1 cellular context compared by ENCODE assay signal in the genomic region with DNA sequence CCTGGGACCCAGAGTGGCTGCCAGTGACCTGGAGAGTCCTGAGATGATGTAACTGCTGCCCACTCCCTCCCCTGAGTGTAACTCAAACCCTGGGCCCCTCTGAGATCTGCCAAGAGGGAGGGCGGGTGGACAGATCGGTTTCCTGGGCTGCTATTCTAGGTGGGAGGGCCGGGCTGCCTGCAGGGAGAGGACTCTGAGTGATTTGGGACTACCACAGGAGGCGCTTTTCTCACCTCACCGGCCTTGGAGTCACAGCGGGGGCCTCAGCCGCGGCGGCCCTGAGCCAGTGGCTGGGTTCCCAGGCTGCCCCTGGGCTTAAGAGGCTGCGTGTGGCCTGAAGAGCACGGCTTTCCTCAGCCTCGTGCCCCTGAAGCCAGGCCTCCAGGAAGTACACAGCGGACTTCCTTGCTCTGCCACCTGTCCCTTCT.
TF ChIP-seq lines count a peak whose summit lies in the region.

No MANE protein-coding gene starts in this region.

TF ChIP-seq in HEK293, 187 proteins besides CTCF, POLR2A, EP300 and RAD21 (continued from another document):
- TF ChIP-seq ZNF221 (tag by site-specific recombination; IDR thresholded peaks at IDR 0.05; ENCODE audit: borderline replicate concordance) (no peak), ZNF48 (tag by site-specific recombination; IDR thresholded peaks at IDR 0.05) (no peak), ZNF626 (tag by site-specific recombination; IDR thresholded peaks at IDR 0.05) (no peak), ZNF114 (tag by site-specific recombination; IDR thresholded peaks at IDR 0.05) (no peak), IKZF3 (tag by site-specific recombination; IDR thresholded peaks at IDR 0.05) (0 out of 2 replicates have a peak, but pooled peaks have one; percentile 27), SALL2 (tag by site-specific recombination; IDR thresholded peaks at IDR 0.05; ENCODE audit: borderline replicate concordance) (no peak), REPIN1 (tag by site-specific recombination; IDR thresholded peaks at IDR 0.05; ENCODE audit: low read depth) (no peak), RBAK (tag by site-specific recombination; IDR thresholded peaks at IDR 0.05) (no peak), ZNF311 (tag by site-specific recombination; IDR thresholded peaks at IDR 0.05; ENCODE audit: borderline replicate concordance) (no peak), KLF8 (tag by site-specific recombination; IDR thresholded peaks at IDR 0.05) (no peak), ZBTB1 (tag by site-specific recombination; IDR thresholded peaks at IDR 0.05) (no peak), ZNF768 (tag by site-specific recombination; IDR thresholded peaks at IDR 0.05) (no peak), ZNF501 (tag by site-specific recombination; IDR thresholded peaks at IDR 0.05) (no peak), ZNF76 (tag by site-specific recombination; IDR thresholded peaks at IDR 0.05; ENCODE audit: borderline replicate concordance, low read depth) (no peak), ZNF175 (tag by site-specific recombination; IDR thresholded peaks at IDR 0.05) (no peak), ZNF138 (tag by site-specific recombination; IDR thresholded peaks at IDR 0.05; ENCODE audit: borderline replicate concordance) (no peak), ZNF140 (tag by site-specific recombination; IDR thresholded peaks at IDR 0.05) (no peak), ZNF623 (tag by site-specific recombination; IDR thresholded peaks at IDR 0.05) (no peak), ZNF707 (tag by site-specific recombination; IDR thresholded peaks at IDR 0.05) (no peak), ZBTB48 (tag by site-specific recombination; IDR thresholded peaks at IDR 0.05) (no peak), ZIC2 (tag by site-specific recombination; IDR thresholded peaks at IDR 0.05) (peak; percentile 95), ZNF24 (tag by site-specific recombination; IDR thresholded peaks at IDR 0.05) (no peak), WT1 (tag by site-specific recombination; IDR thresholded peaks at IDR 0.05) (peak; percentile 47; the same call in 1 of the 2 replicates), MEIS1 (CRISPR knock-in tag; IDR thresholded peaks at IDR 0.05; ENCODE audit: borderline replicate concordance) (no peak), ZNF677 (tag by site-specific recombination; IDR thresholded peaks at IDR 0.05) (no peak), GFI1B (tag by site-specific recombination; IDR thresholded peaks at IDR 0.05) (no peak), ZNF423 (tag by site-specific recombination; IDR thresholded peaks at IDR 0.05) (0 out of 2 replicates have a peak, but pooled peaks have one; percentile 49), ZNF121 (tag by site-specific recombination; IDR thresholded peaks at IDR 0.05) (no peak), ZNF214 (tag by site-specific recombination; IDR thresholded peaks at IDR 0.05; ENCODE audit: borderline replicate concordance) (no peak), ZNF830 (tag by site-specific recombination; IDR thresholded peaks at IDR 0.05; ENCODE audit: low read depth) (no peak), ZNF560 (tag by site-specific recombination; IDR thresholded peaks at IDR 0.05; ENCODE audit: borderline replicate concordance) (no peak), ZFP69B (tag by site-specific recombination; IDR thresholded peaks at IDR 0.05) (no peak), ZNF549 (tag by site-specific recombination; IDR thresholded peaks at IDR 0.05) (no peak)
- TF ChIP-seq, protein P1, sequence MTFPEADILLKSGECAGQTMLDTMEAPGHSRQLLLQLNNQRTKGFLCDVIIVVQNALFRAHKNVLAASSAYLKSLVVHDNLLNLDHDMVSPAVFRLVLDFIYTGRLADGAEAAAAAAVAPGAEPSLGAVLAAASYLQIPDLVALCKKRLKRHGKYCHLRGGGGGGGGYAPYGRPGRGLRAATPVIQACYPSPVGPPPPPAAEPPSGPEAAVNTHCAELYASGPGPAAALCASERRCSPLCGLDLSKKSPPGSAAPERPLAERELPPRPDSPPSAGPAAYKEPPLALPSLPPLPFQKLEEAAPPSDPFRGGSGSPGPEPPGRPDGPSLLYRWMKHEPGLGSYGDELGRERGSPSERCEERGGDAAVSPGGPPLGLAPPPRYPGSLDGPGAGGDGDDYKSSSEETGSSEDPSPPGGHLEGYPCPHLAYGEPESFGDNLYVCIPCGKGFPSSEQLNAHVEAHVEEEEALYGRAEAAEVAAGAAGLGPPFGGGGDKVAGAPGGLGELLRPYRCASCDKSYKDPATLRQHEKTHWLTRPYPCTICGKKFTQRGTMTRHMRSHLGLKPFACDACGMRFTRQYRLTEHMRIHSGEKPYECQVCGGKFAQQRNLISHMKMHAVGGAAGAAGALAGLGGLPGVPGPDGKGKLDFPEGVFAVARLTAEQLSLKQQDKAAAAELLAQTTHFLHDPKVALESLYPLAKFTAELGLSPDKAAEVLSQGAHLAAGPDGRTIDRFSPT (tag by site-specific recombination; IDR thresholded peaks at IDR 0.05), result no peak
- TF ChIP-seq, protein P2, sequence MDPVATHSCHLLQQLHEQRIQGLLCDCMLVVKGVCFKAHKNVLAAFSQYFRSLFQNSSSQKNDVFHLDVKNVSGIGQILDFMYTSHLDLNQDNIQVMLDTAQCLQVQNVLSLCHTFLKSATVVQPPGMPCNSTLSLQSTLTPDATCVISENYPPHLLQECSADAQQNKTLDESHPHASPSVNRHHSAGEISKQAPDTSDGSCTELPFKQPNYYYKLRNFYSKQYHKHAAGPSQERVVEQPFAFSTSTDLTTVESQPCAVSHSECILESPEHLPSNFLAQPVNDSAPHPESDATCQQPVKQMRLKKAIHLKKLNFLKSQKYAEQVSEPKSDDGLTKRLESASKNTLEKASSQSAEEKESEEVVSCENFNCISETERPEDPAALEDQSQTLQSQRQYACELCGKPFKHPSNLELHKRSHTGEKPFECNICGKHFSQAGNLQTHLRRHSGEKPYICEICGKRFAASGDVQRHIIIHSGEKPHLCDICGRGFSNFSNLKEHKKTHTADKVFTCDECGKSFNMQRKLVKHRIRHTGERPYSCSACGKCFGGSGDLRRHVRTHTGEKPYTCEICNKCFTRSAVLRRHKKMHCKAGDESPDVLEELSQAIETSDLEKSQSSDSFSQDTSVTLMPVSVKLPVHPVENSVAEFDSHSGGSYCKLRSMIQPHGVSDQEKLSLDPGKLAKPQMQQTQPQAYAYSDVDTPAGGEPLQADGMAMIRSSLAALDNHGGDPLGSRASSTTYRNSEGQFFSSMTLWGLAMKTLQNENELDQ (tag by site-specific recombination; IDR thresholded peaks at IDR 0.05; ENCODE audit: low read depth), result no peak
- TF ChIP-seq, protein P3, sequence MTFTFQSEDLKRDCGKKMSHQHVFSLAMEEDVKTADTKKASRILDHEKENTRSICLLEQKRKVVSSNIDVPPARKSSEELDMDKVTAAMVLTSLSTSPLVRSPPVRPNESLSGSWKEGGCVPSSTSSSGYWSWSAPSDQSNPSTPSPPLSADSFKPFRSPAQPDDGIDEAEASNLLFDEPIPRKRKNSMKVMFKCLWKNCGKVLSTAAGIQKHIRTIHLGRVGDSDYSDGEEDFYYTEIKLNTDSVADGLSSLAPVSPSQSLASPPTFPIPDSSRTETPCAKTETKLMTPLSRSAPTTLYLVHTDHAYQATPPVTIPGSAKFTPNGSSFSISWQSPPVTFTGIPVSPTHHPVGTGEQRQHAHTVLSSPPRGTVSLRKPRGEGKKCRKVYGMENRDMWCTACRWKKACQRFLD (tag by site-specific recombination; IDR thresholded peaks at IDR 0.05), result no peak
- TF ChIP-seq, protein P4, sequence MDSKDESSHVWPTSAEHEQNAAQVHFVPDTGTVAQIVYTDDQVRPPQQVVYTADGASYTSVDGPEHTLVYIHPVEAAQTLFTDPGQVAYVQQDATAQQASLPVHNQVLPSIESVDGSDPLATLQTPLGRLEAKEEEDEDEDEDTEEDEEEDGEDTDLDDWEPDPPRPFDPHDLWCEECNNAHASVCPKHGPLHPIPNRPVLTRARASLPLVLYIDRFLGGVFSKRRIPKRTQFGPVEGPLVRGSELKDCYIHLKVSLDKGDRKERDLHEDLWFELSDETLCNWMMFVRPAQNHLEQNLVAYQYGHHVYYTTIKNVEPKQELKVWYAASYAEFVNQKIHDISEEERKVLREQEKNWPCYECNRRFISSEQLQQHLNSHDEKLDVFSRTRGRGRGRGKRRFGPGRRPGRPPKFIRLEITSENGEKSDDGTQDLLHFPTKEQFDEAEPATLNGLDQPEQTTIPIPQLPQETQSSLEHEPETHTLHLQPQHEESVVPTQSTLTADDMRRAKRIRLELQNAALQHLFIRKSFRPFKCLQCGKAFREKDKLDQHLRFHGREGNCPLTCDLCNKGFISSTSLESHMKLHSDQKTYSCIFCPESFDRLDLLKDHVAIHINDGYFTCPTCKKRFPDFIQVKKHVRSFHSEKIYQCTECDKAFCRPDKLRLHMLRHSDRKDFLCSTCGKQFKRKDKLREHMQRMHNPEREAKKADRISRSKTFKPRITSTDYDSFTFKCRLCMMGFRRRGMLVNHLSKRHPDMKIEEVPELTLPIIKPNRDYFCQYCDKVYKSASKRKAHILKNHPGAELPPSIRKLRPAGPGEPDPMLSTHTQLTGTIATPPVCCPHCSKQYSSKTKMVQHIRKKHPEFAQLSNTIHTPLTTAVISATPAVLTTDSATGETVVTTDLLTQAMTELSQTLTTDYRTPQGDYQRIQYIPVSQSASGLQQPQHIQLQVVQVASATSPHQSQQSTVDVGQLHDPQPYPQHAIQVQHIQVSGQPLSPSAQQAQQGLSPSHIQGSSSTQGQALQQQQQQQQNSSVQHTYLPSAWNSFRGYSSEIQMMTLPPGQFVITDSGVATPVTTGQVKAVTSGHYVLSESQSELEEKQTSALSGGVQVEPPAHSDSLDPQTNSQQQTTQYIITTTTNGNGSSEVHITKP (tag by site-specific recombination; IDR thresholded peaks at IDR 0.05), result 0 out of 2 replicates have a peak, but pooled peaks have one; percentile 17
- TF ChIP-seq, protein P5, sequence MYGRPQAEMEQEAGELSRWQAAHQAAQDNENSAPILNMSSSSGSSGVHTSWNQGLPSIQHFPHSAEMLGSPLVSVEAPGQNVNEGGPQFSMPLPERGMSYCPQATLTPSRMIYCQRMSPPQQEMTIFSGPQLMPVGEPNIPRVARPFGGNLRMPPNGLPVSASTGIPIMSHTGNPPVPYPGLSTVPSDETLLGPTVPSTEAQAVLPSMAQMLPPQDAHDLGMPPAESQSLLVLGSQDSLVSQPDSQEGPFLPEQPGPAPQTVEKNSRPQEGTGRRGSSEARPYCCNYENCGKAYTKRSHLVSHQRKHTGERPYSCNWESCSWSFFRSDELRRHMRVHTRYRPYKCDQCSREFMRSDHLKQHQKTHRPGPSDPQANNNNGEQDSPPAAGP (tag by site-specific recombination; IDR thresholded peaks at IDR 0.05), result 0 out of 2 replicates have a peak, but pooled peaks have one; percentile 56
- TF ChIP-seq, protein P6, sequence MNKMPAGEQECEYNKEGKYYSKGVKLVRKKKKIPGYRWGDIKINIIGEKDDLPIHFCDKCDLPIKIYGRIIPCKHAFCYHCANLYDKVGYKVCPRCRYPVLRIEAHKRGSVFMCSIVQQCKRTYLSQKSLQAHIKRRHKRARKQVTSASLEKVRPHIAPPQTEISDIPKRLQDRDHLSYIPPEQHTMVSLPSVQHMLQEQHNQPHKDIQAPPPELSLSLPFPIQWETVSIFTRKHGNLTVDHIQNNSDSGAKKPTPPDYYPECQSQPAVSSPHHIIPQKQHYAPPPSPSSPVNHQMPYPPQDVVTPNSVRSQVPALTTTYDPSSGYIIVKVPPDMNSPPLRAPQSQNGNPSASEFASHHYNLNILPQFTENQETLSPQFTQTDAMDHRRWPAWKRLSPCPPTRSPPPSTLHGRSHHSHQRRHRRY (tag by site-specific recombination; IDR thresholded peaks at IDR 0.05), result no peak
- TF ChIP-seq, protein P7, sequence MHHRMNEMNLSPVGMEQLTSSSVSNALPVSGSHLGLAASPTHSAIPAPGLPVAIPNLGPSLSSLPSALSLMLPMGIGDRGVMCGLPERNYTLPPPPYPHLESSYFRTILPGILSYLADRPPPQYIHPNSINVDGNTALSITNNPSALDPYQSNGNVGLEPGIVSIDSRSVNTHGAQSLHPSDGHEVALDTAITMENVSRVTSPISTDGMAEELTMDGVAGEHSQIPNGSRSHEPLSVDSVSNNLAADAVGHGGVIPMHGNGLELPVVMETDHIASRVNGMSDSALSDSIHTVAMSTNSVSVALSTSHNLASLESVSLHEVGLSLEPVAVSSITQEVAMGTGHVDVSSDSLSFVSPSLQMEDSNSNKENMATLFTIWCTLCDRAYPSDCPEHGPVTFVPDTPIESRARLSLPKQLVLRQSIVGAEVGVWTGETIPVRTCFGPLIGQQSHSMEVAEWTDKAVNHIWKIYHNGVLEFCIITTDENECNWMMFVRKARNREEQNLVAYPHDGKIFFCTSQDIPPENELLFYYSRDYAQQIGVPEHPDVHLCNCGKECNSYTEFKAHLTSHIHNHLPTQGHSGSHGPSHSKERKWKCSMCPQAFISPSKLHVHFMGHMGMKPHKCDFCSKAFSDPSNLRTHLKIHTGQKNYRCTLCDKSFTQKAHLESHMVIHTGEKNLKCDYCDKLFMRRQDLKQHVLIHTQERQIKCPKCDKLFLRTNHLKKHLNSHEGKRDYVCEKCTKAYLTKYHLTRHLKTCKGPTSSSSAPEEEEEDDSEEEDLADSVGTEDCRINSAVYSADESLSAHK (tag by site-specific recombination; IDR thresholded peaks at IDR 0.05), result no peak
